In the genomic region with DNA sequence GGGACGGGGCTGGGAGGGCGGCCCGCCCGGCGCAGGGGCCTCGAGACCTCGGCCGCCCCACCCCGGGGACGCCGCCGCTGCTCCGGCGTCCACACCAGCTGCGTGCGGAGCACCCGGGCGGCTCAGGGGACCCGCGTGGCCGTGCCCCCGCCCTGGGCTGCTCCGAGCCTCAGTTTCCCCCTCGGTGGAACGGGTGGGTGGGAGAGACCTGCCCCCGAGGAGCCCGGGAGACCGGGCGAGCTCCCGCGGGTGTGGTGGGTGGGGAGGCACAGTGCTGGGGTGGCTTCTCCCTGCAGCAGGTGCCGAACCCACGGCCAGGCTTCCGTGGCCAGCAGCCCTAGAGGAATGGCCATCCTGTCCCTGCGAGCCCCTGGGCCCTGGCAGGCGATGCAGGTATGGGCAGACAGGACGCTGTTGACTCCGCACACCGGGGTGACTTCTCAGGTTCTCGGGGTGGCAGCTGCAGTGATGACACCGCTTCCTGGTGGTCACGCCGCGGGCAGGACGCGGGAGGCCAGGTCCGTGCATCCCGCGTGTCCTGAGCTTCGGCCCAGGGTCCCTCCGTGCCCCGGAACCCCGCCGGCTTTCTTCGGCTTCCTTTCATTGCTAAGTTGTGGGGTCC, we compare ENCODE assay signal across 8 cellular contexts. TPM values are rescaled to one million over a fixed set of nuclear protein-coding genes. Genes with fewer than 3 reads are reported as not detected.
DNase-seq lines count a peak whose midpoint lies in the region; ATAC-seq, FAIRE-seq and TF ChIP-seq lines count a peak whose summit lies in the region.

No MANE protein-coding gene starts in this region.

- FAIRE-seq in keratinocyte (lab: Jason Lieb, UNC): no peak

- no peak for ATAC-seq in HG02798 (IDR thresholded peaks at IDR 0.05; ENCODE audit: poor library complexity, unreplicated experiment)

- no peak overlapping the region for H2AFZ ChIP-seq in keratinocyte (ENCODE audit: control insufficient read depth, low read length)

- no peaks in the 10 kb centered on the region for H3K9me3 Mint-ChIP-seq in T-helper 2 cell treated with Interferon-gamma antibody and Interleukin-4, amounts not matched to agents 5 μg/mL and 100 μg/mL, for 36 hours
- H3K9me3 Mint-ChIP-seq in activated naive CD8-positive, alpha-beta T cell treated with anti-CD3 and anti-CD28 coated beads for 36 hours: no peaks in the 10 kb centered on the region

- peak overlapping the region; percentile 56 to 81 (median 59) for H3K4me3 ChIP-seq in keratinocyte (ENCODE audit: control insufficient read depth in 2 of 3, extremely low read depth in 1 of 3, insufficient read depth in 2 of 3, low read depth in 1 of 3, low read length in 3 of 3)

- dilution Hi-C loops in keratinocyte (cut with MboI; ENCODE audit: extremely low pct_ligation_motif_present, low sequenced_read_pairs): no loop called here

- no peaks in the 10 kb centered on the region for H3K4me1 Mint-ChIP-seq in T-helper 2 cell treated with Interferon-gamma antibody and Interleukin-4, amounts not matched to agents 5 μg/mL and 100 μg/mL, for 36 hours (ENCODE audit: low read depth)
- peaks cover 2% of the 10 kb centered on the region for H3K4me1 Mint-ChIP-seq in activated naive CD8-positive, alpha-beta T cell treated with anti-CD3 and anti-CD28 coated beads for 36 hours

- H3K9ac ChIP-seq in keratinocyte (ENCODE audit: control insufficient read depth, extremely low read depth, insufficient read depth, low read length): peak overlapping the region; percentile 64

- H3K9me1 ChIP-seq in keratinocyte (ENCODE audit: control insufficient read depth, extremely low read depth, insufficient read depth, low read length): no peaks in the 10 kb centered on the region

- no peaks in the 10 kb centered on the region for H3K9me3 ChIP-seq in keratinocyte (ENCODE audit: control insufficient read depth, low read depth, low read length)

- peaks cover 18% of the 10 kb centered on the region for H3K79me2 ChIP-seq in keratinocyte (ENCODE audit: control insufficient read depth, insufficient read depth, low read length)

- peaks cover under 1 to 3% of the 10 kb centered on the region in 2 experiments for H3K36me3 ChIP-seq in keratinocyte (ENCODE audit: control insufficient read depth in 2 of 2, extremely low read depth in 1 of 2, insufficient read depth in 2 of 2, low read length in 2 of 2)

- H3K27me3 Mint-ChIP-seq in T-helper 2 cell treated with Interferon-gamma antibody and Interleukin-4, amounts not matched to agents 5 μg/mL and 100 μg/mL, for 36 hours (ENCODE audit: low read depth): peaks cover 37% of the 10 kb centered on the region
- peaks cover 26% of the 10 kb centered on the region for H3K27me3 Mint-ChIP-seq in activated naive CD8-positive, alpha-beta T cell treated with anti-CD3 and anti-CD28 coated beads for 36 hours

- H3K4me1 ChIP-seq in keratinocyte (ENCODE audit: control insufficient read depth, extremely low read depth, insufficient read depth, low read length): peaks cover 5% of the 10 kb centered on the region

- peak overlapping the region; percentile 84 for H3K4me3 Mint-ChIP-seq in T-helper 2 cell treated with Interferon-gamma antibody and Interleukin-4, amounts not matched to agents 5 μg/mL and 100 μg/mL, for 36 hours
- peak overlapping the region; percentile 79 for H3K4me3 Mint-ChIP-seq in activated naive CD8-positive, alpha-beta T cell treated with anti-CD3 and anti-CD28 coated beads for 36 hours

- no peak overlapping the region for H3K27ac ChIP-seq in keratinocyte (ENCODE audit: control insufficient read depth, insufficient read depth, low read length)
- peak overlapping the region; percentile 30 for H3K27ac ChIP-seq in substantia nigra (ENCODE audit: low read depth, low read length, poor library complexity, severe bottlenecking)

- peaks cover 5% of the 10 kb centered on the region for H3K27me3 ChIP-seq in keratinocyte (ENCODE audit: control insufficient read depth, extremely low read depth, insufficient read depth, low read length)

- H3K4me2 ChIP-seq in keratinocyte (ENCODE audit: control insufficient read depth, extremely low read depth, insufficient read depth, low read depth, low read length): peak overlapping the region; percentile 67

- no peak overlapping the region for H3K27ac Mint-ChIP-seq in T-helper 2 cell treated with Interferon-gamma antibody and Interleukin-4, amounts not matched to agents 5 μg/mL and 100 μg/mL, for 36 hours
- H3K27ac Mint-ChIP-seq in activated naive CD8-positive, alpha-beta T cell treated with anti-CD3 and anti-CD28 coated beads for 36 hours: peak overlapping the region; percentile 62

- DNase-seq in T-helper 2 cell treated with Interferon-gamma antibody and Interleukin-4, amounts not matched to agents 5 μg/mL and 100 μg/mL, for 36 hours (ENCODE audit: low spot score): no peak
- DNase-seq in T-helper 2 cell (no peak), keratinocyte (ENCODE audit: low read depth, low spot score) (no peak), substantia nigra (lab: John Stamatoyannopoulos, UW) (peak in 4 of 49 donors; percentile 21 to 46 (median 35)), NOMO-1 treated with DMSO at 0.1 percent for 48 hours (lab: John Stamatoyannopoulos, UW; ENCODE audit: unreplicated experiment) (no peak), NCI-H748 treated with DMSO at 0.1 percent for 48 hours (lab: John Stamatoyannopoulos, UW) (no peak)
- DNase-seq in activated naive CD8-positive, alpha-beta T cell treated with anti-CD3 and anti-CD28 coated beads for 36 hours: no peak

- H4K20me1 ChIP-seq in keratinocyte (ENCODE audit: control insufficient read depth, extremely low read depth, insufficient read depth, low read length): no peaks in the 10 kb centered on the region

- no peak for TF ChIP-seq CTCF in keratinocyte (optimal IDR thresholded peaks at IDR 0.05 in 1 of 3, IDR thresholded peaks at IDR 0.05 in 1 of 3, conservative IDR thresholded peaks at IDR 0.05 in 1 of 3; ENCODE audit: extremely low read depth in 1 of 3, insufficient read depth in 2 of 3, low read length in 3 of 3)

- H3K36me3 Mint-ChIP-seq in T-helper 2 cell treated with Interferon-gamma antibody and Interleukin-4, amounts not matched to agents 5 μg/mL and 100 μg/mL, for 36 hours (ENCODE audit: low read depth): no peaks in the 10 kb centered on the region
- no peaks in the 10 kb centered on the region for H3K36me3 Mint-ChIP-seq in activated naive CD8-positive, alpha-beta T cell treated with anti-CD3 and anti-CD28 coated beads for 36 hours

RNA-seq across cellular contexts. Expression of a gene that starts 0.7 kb away (rescaled TPM):
- total RNA-seq in activated naive CD8-positive, alpha-beta T cell treated with anti-CD3 and anti-CD28 coated beads for 36 hours: 10 to 100 TPM; 21.1 to 22.0 TPM
- 74.2 to 115 TPM (median 86.4 TPM) in 3 replicates for polyA plus RNA-seq in keratinocyte
- 57.3 TPM for polyA plus RNA-seq in keratinocyte (2011; ENCODE audit: low read depth)
- polyA plus RNA-seq in keratinocyte (2011; cell fraction: cytosol; rRNA removed): 58.4 and 103 TPM in 2 replicates
- polyA plus RNA-seq in keratinocyte (2011; cell fraction: nucleus; rRNA removed): 162 and 165 TPM in 2 replicates
- 47.8 and 84.1 TPM in 2 replicates for polyA plus RNA-seq in keratinocyte (2012; ENCODE audit: low replicate concordance)
- 90.7 to 97.3 TPM (median 90.8 TPM) in 3 replicates for polyA minus RNA-seq in keratinocyte
- polyA minus RNA-seq in keratinocyte (2011; cell fraction: cytosol; rRNA and poly(A)+ RNA removed): 69.4 TPM
- 46.8 and 54.3 TPM in 2 replicates for polyA minus RNA-seq in keratinocyte (2011; cell fraction: nucleus; rRNA and poly(A)+ RNA removed)

RNA-seq across cellular contexts. Expression of a gene that starts 26.1 kb away (rescaled TPM):
- total RNA-seq in activated naive CD8-positive, alpha-beta T cell treated with anti-CD3 and anti-CD28 coated beads for 36 hours: not detected
- 29.2 to 54.2 TPM (median 34.0 TPM) in 3 replicates for polyA plus RNA-seq in keratinocyte
- 12.0 TPM for polyA plus RNA-seq in keratinocyte (2011; ENCODE audit: low read depth)
- polyA plus RNA-seq in keratinocyte (2011; cell fraction: cytosol; rRNA removed): 43.9 and 88.8 TPM in 2 replicates
- polyA plus RNA-seq in keratinocyte (2011; cell fraction: nucleus; rRNA removed): 53.8 and 69.2 TPM in 2 replicates
- polyA plus RNA-seq in keratinocyte (2012; ENCODE audit: low replicate concordance): 28.0 and 84.9 TPM in 2 replicates
- polyA minus RNA-seq in keratinocyte: 41.8 to 174 TPM (median 49.2 TPM) in 3 replicates
- polyA minus RNA-seq in keratinocyte (2011; cell fraction: cytosol; rRNA and poly(A)+ RNA removed): 125 TPM
- 61.3 and 72.0 TPM in 2 replicates for polyA minus RNA-seq in keratinocyte (2011; cell fraction: nucleus; rRNA and poly(A)+ RNA removed)

RNA-seq across cellular contexts. Expression of a gene that starts 30.6 kb away (rescaled TPM):
- 1 to 10 TPM; 1.4 TPM for total RNA-seq in activated naive CD8-positive, alpha-beta T cell treated with anti-CD3 and anti-CD28 coated beads for 36 hours
- polyA plus RNA-seq in keratinocyte: 1.1 to 1.9 TPM (median 1.1 TPM) in 3 replicates
- polyA plus RNA-seq in keratinocyte (2011; ENCODE audit: low read depth): 0.99 TPM
- 0.23 and 0.61 TPM in 2 replicates for polyA plus RNA-seq in keratinocyte (2011; cell fraction: cytosol; rRNA removed)
- 8.9 TPM in 2 replicates for polyA plus RNA-seq in keratinocyte (2011; cell fraction: nucleus; rRNA removed)
- polyA plus RNA-seq in keratinocyte (2012; ENCODE audit: low replicate concordance): 0.88 and 1.8 TPM in 2 replicates
- polyA minus RNA-seq in keratinocyte: 1.2 to 3.1 TPM (median 2.1 TPM) in 3 replicates
- polyA minus RNA-seq in keratinocyte (2011; cell fraction: cytosol; rRNA and poly(A)+ RNA removed): 2.1 TPM
- 3.3 and 4.3 TPM in 2 replicates for polyA minus RNA-seq in keratinocyte (2011; cell fraction: nucleus; rRNA and poly(A)+ RNA removed)
